ENCODE assay signal across 21 cellular contexts in the genomic region with DNA sequence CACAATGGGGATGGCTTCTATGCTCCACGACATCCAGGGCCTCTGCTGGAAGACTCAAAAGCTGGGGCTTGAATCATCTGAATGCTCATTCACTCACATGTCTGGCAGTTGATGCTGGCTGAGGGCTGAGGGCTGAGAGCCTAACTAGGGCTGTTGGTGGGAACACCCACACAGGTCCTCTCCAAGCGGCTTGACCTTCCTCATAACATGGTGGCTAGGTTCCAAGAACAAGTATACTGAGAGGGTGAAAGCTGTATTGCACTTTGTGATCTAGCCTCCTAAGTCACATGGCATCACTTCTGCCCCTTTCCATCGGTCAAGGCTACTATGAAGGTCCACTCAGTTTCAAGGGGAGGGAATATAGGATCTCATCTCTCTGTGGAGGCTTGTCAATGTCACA. TPM values are rescaled to one million over a fixed set of nuclear protein-coding genes. Genes with fewer than 3 reads are reported as not detected.
"Had no signal": no experiment of that assay in that cellular context is flagged by ENCODE, and none has a peak within 500 bp of the region (broad histone marks: within the 10 kb centered on the region; RNA-seq: fewer than 3 reads in every experiment).

No MANE protein-coding gene starts in this region.

- FAIRE-seq: pancreas had no signal

- H3K9me3 Mint-ChIP-seq: memory B cell; mesothelial cell of epicardium; natural killer cell; neural crest cell; stimulated activated effector memory CD8-positive, alpha-beta T cell treated with anti-CD3 and anti-CD28 coated beads, Interleukin-12 subunit alpha, Interleukin-12 subunit beta, amount 100 ng/mL, for 72 hours; stimulated activated naive CD8-positive, alpha-beta T cell treated with anti-CD3 and anti-CD28 coated beads, Interleukin-15, Interleukin-2, amounts not matched to agents 100 ng/mL and 50 ng/mL, for 24 hours had no signal

- H3K27ac ChIP-seq: colonic mucosa, esophagus squamous epithelium, lower lobe of right lung, pancreas, right lobe of liver, transverse colon had no signal

- DNase-seq: colonic mucosa; dermis blood vessel endothelial cell; esophagus squamous epithelium; foreskin fibroblast; hippocampal formation; left colon; lower lobe of right lung; natural killer cell; nucleus accumbens; pancreas; right lobe of liver; stimulated activated CD4-positive, alpha-beta T cell treated with anti-CD3 and anti-CD28 coated beads, Interleukin-4, amount 100 ng/mL, for 1 hour; stimulated activated CD8-positive, alpha-beta memory T cell treated with anti-CD3 and anti-CD28 coated beads, Interleukin-4, amount 100 ng/mL, for 48 hours; transverse colon had no signal

- H3K27me3 ChIP-seq: colonic mucosa, pancreas, right lobe of liver had no signal

- H3K4me3 Mint-ChIP-seq: memory B cell; mesothelial cell of epicardium; natural killer cell; neural crest cell; stimulated activated effector memory CD8-positive, alpha-beta T cell treated with anti-CD3 and anti-CD28 coated beads, Interleukin-12 subunit alpha, Interleukin-12 subunit beta, amount 100 ng/mL, for 72 hours; stimulated activated naive CD8-positive, alpha-beta T cell treated with anti-CD3 and anti-CD28 coated beads, Interleukin-15, Interleukin-2, amounts not matched to agents 100 ng/mL and 50 ng/mL, for 24 hours had no signal

- H3K27me3 Mint-ChIP-seq: stimulated activated naive CD8-positive, alpha-beta T cell treated with anti-CD3 and anti-CD28 coated beads, Interleukin-15, Interleukin-2, amounts not matched to agents 100 ng/mL and 50 ng/mL, for 24 hours had no signal

- H3K4me3 ChIP-seq: colonic mucosa, esophagus squamous epithelium, lower lobe of right lung, pancreas, right lobe of liver, transverse colon had no signal

- H3K4me1 Mint-ChIP-seq: memory B cell; mesothelial cell of epicardium; natural killer cell; neural crest cell; stimulated activated effector memory CD8-positive, alpha-beta T cell treated with anti-CD3 and anti-CD28 coated beads, Interleukin-12 subunit alpha, Interleukin-12 subunit beta, amount 100 ng/mL, for 72 hours had no signal

- H3K36me3 ChIP-seq: colonic mucosa, esophagus squamous epithelium, lower lobe of right lung, pancreas, right lobe of liver, transverse colon had no signal

- H3K4me1 ChIP-seq: colonic mucosa, esophagus squamous epithelium, lower lobe of right lung, pancreas, right lobe of liver, transverse colon had no signal

- ATAC-seq: left colon; lower lobe of right lung; natural killer cell; pancreas; stimulated activated effector memory CD8-positive, alpha-beta T cell treated with anti-CD3 and anti-CD28 coated beads, Interleukin-12 subunit alpha, Interleukin-12 subunit beta, amount 100 ng/mL, for 72 hours had no signal

- H3K36me3 Mint-ChIP-seq: memory B cell; mesothelial cell of epicardium; natural killer cell; stimulated activated effector memory CD8-positive, alpha-beta T cell treated with anti-CD3 and anti-CD28 coated beads, Interleukin-12 subunit alpha, Interleukin-12 subunit beta, amount 100 ng/mL, for 72 hours had no signal

- H3K9me3 ChIP-seq: colonic mucosa, esophagus squamous epithelium, lower lobe of right lung, pancreas, right lobe of liver, transverse colon had no signal

- H3K27ac Mint-ChIP-seq: memory B cell; mesothelial cell of epicardium; natural killer cell; progenitor cell of endocrine pancreas; stimulated activated effector memory CD8-positive, alpha-beta T cell treated with anti-CD3 and anti-CD28 coated beads, Interleukin-12 subunit alpha, Interleukin-12 subunit beta, amount 100 ng/mL, for 72 hours; stimulated activated naive CD8-positive, alpha-beta T cell treated with anti-CD3 and anti-CD28 coated beads, Interleukin-15, Interleukin-2, amounts not matched to agents 100 ng/mL and 50 ng/mL, for 24 hours had no signal

RNA-seq across cellular contexts. Expression of gene TMEM151A, which starts 7.5 kb away (rescaled TPM):
- total RNA-seq: dermis blood vessel endothelial cell, esophagus squamous epithelium, lower lobe of right lung, natural killer cell had no signal

RNA-seq across cellular contexts. Expression of gene CD248, which starts 17.7 kb away (rescaled TPM):
- total RNA-seq: myocyte had no signal

RNA-seq across cellular contexts. Expression of gene CNIH2, which starts 21.2 kb away (rescaled TPM):
- total RNA-seq: dermis blood vessel endothelial cell had no signal
